ENCODE assay signal across 8 cellular contexts in genomic region chr15:68372291-68372811, GRCh38. TPM values are rescaled to one million over a fixed set of nuclear protein-coding genes. Genes with fewer than 3 reads are reported as not detected.
DNase-seq lines count a peak whose midpoint lies in the region; ATAC-seq and TF ChIP-seq lines count a peak whose summit lies in the region.

No MANE protein-coding gene starts in this region.

- WGBS in liver, result 88% methylated on average over 12 of the region's 12 CpGs

- H3K9me3 Mint-ChIP-seq in activated CD8-positive, alpha-beta T cell treated with anti-CD3 and anti-CD28 coated beads for 36 hours, result no peaks in the 10 kb centered on the region
- no peaks in the 10 kb centered on the region for H3K9me3 Mint-ChIP-seq in activated T-helper 2 cell treated with anti-CD3 and anti-CD28 coated beads, Interferon-gamma antibody, Interleukin-2, Interleukin-4, amounts not matched to agents 10 μg/mL and 5 μg/mL and 100 μg/mL, durations not matched to agents 14 hours and 24 hours and 36 hours

- no peak for TF ChIP-seq POLR2A in breast epithelium (IDR thresholded peaks at IDR 0.05)

- H3K36me3 ChIP-seq in breast epithelium, result no peaks in the 10 kb centered on the region
- no peaks in the 10 kb centered on the region for H3K36me3 ChIP-seq in liver (ENCODE audit: control insufficient read depth in 4 of 4, insufficient read depth in 3 of 4, low read depth in 1 of 4, low read length in 3 of 4)

- no peaks in the 10 kb centered on the region for H3K9me3 ChIP-seq in breast epithelium
- no peaks in the 10 kb centered on the region for H3K9me3 ChIP-seq in liver (ENCODE audit: control insufficient read depth in 4 of 4, low read length in 3 of 4)

- intact Hi-C loops in breast epithelium (cut with DNase I; ENCODE audit: low total_unique reads), result no loop called here
- intact Hi-C loops in activated CD8-positive, alpha-beta T cell treated with anti-CD3 and anti-CD28 coated beads for 36 hours (cut with micrococcal nuclease), result no loop called here
- intact Hi-C loops in activated T-helper 2 cell treated with anti-CD3 and anti-CD28 coated beads, Interferon-gamma antibody, Interleukin-2, Interleukin-4, amounts not matched to agents 10 μg/mL and 5 μg/mL and 100 μg/mL, durations not matched to agents 14 hours and 24 hours and 36 hours (cut with micrococcal nuclease), result no loop called here

- peak; percentile 19 to 59 for TF ChIP-seq RAD21 in liver (IDR thresholded peaks at IDR 0.05)

- H3K27me3 ChIP-seq in breast epithelium (no peaks in the 10 kb centered on the region), liver (ENCODE audit: control insufficient read depth in 4 of 4, insufficient read depth in 4 of 4, low read length in 3 of 4) (no peaks in the 10 kb centered on the region)

- CTCF ChIA-PET in activated CD8-positive, alpha-beta T cell treated with anti-CD3 and anti-CD28 coated beads for 36 hours (lab: Charles Lee), result no interaction called here

- DNase-seq in AG09319 (ENCODE audit: extremely low read depth, low read depth), result no peak
- peak; percentile 89 for DNase-seq in HT1080 (ENCODE audit: low read depth)
- DNase-seq in breast epithelium (ENCODE audit: low spot score in 2 of 2), result no peak
- DNase-seq in activated CD8-positive, alpha-beta T cell treated with anti-CD3 and anti-CD28 coated beads for 36 hours, result no peak
- DNase-seq in activated T-helper 2 cell treated with anti-CD3 and anti-CD28 coated beads, Interferon-gamma antibody, Interleukin-2, Interleukin-4, amounts not matched to agents 10 μg/mL and 5 μg/mL and 100 μg/mL, durations not matched to agents 14 hours and 24 hours and 36 hours (ENCODE audit: low spot score), result no peak

- TF ChIP-seq CTCF in AG09319 (IDR thresholded peaks at IDR 0.05; ENCODE audit: low read depth, low read length) (peak; percentile 41), breast epithelium (IDR thresholded peaks at IDR 0.05) (peak in 2 of 3 donors; percentile 17 to 32), liver (IDR thresholded peaks at IDR 0.05; ENCODE audit: low read depth, low read length, missing input control) (peak; percentile 40)
- no peak for TF ChIP-seq CTCF in activated CD8-positive, alpha-beta T cell treated with anti-CD3 and anti-CD28 coated beads for 36 hours (IDR thresholded peaks at IDR 0.05)

- H3K4me1 ChIP-seq in breast epithelium (no peaks in the 10 kb centered on the region), liver (ENCODE audit: control insufficient read depth in 4 of 4, insufficient read depth in 4 of 4, low read length in 3 of 4) (peaks cover 0 to 3% (median 0%) of the 10 kb centered on the region in 4 donors)

- no peak overlapping the region for H3K9ac ChIP-seq in liver (ENCODE audit: low read depth in 1 of 2, low read length in 2 of 2)

- H3K4me3 Mint-ChIP-seq in activated CD8-positive, alpha-beta T cell treated with anti-CD3 and anti-CD28 coated beads for 36 hours, result no peak overlapping the region
- H3K4me3 Mint-ChIP-seq in activated T-helper 2 cell treated with anti-CD3 and anti-CD28 coated beads, Interferon-gamma antibody, Interleukin-2, Interleukin-4, amounts not matched to agents 10 μg/mL and 5 μg/mL and 100 μg/mL, durations not matched to agents 14 hours and 24 hours and 36 hours (ENCODE audit: low read depth), result no peak overlapping the region

- peaks cover 1% of the 10 kb centered on the region for H3K27me3 Mint-ChIP-seq in activated CD8-positive, alpha-beta T cell treated with anti-CD3 and anti-CD28 coated beads for 36 hours
- H3K27me3 Mint-ChIP-seq in activated T-helper 2 cell treated with anti-CD3 and anti-CD28 coated beads, Interferon-gamma antibody, Interleukin-2, Interleukin-4, amounts not matched to agents 10 μg/mL and 5 μg/mL and 100 μg/mL, durations not matched to agents 14 hours and 24 hours and 36 hours (ENCODE audit: low read depth), result no peaks in the 10 kb centered on the region

- no peak overlapping the region for H3K27ac ChIP-seq in breast epithelium
- no peak overlapping the region for H3K27ac ChIP-seq in liver (ENCODE audit: low read depth in 1 of 2, low read length in 2 of 2)

- no peaks in the 10 kb centered on the region for H3K4me1 Mint-ChIP-seq in activated CD8-positive, alpha-beta T cell treated with anti-CD3 and anti-CD28 coated beads for 36 hours (ENCODE audit: low read depth)
- peaks cover 2% of the 10 kb centered on the region for H3K4me1 Mint-ChIP-seq in activated T-helper 2 cell treated with anti-CD3 and anti-CD28 coated beads, Interferon-gamma antibody, Interleukin-2, Interleukin-4, amounts not matched to agents 10 μg/mL and 5 μg/mL and 100 μg/mL, durations not matched to agents 14 hours and 24 hours and 36 hours (ENCODE audit: low read depth)

- ATAC-seq in GM19328 (IDR thresholded peaks at IDR 0.05; ENCODE audit: unreplicated experiment), result no peak
- ATAC-seq in activated CD8-positive, alpha-beta T cell treated with anti-CD3 and anti-CD28 coated beads for 36 hours, result no peak
- ATAC-seq in HG02885 (IDR thresholded peaks at IDR 0.05; ENCODE audit: poor library complexity, unreplicated experiment), result no peak

- POLR2A ChIA-PET in activated CD8-positive, alpha-beta T cell treated with anti-CD3 and anti-CD28 coated beads for 36 hours (lab: Charles Lee), result no interaction called here

- no peaks in the 10 kb centered on the region for H3K36me3 Mint-ChIP-seq in activated CD8-positive, alpha-beta T cell treated with anti-CD3 and anti-CD28 coated beads for 36 hours (ENCODE audit: low read depth)
- H3K36me3 Mint-ChIP-seq in activated T-helper 2 cell treated with anti-CD3 and anti-CD28 coated beads, Interferon-gamma antibody, Interleukin-2, Interleukin-4, amounts not matched to agents 10 μg/mL and 5 μg/mL and 100 μg/mL, durations not matched to agents 14 hours and 24 hours and 36 hours (ENCODE audit: low read depth), result no peaks in the 10 kb centered on the region

- H3K27ac Mint-ChIP-seq in activated CD8-positive, alpha-beta T cell treated with anti-CD3 and anti-CD28 coated beads for 36 hours, result no peak overlapping the region
- H3K27ac Mint-ChIP-seq in activated T-helper 2 cell treated with anti-CD3 and anti-CD28 coated beads, Interferon-gamma antibody, Interleukin-2, Interleukin-4, amounts not matched to agents 10 μg/mL and 5 μg/mL and 100 μg/mL, durations not matched to agents 14 hours and 24 hours and 36 hours, result no peak overlapping the region

- H3K4me3 ChIP-seq in breast epithelium (no peak overlapping the region), liver (ENCODE audit: low read depth in 1 of 3, low read length in 3 of 3) (no peak overlapping the region)

TF ChIP-seq in liver, 16 proteins besides CTCF, POLR2A, EP300 and RAD21:
- TF ChIP-seq GABPA (IDR thresholded peaks at IDR 0.05 in 1 of 2, conservative IDR thresholded peaks at IDR 0.05 in 1 of 2) (no peak), FOXA2 (IDR thresholded peaks at IDR 0.05) (no peak), TAF1 (conservative IDR thresholded peaks at IDR 0.05) (no peak), JUND (IDR thresholded peaks at IDR 0.05) (no peak), ZBTB33 (IDR thresholded peaks at IDR 0.05) (no peak), MAX (IDR thresholded peaks at IDR 0.05) (no peak), ATF3 (IDR thresholded peaks at IDR 0.05) (no peak), YY1 (IDR thresholded peaks at IDR 0.05) (no peak), NR2F2 (IDR thresholded peaks at IDR 0.05) (no peak), HNF4G (IDR thresholded peaks at IDR 0.05) (no peak), EGR1 (IDR thresholded peaks at IDR 0.05; ENCODE audit: low read depth in 2 of 2) (no peak)

RNA-seq across cellular contexts. Expression of gene ITGA11, which starts 59.6 kb away (rescaled TPM):
- 0.77 and 2.1 TPM in 2 replicates for total RNA-seq in HT1080 (2014; rRNA removed; shearing (Covaris generic))
- polyA plus RNA-seq in HT1080 (2015; cell fraction: cytosol; rRNA removed), result 4.6 and 5.2 TPM in 2 replicates
- 16.5 and 19.3 TPM in 2 replicates for polyA plus RNA-seq in HT1080 (2015; cell fraction: nucleus; rRNA removed)
- total RNA-seq in breast epithelium, result 1 to 10 TPM; 7.8 to 8.5 (median 7.9) TPM
- total RNA-seq in liver, result 1 to 10 TPM in 1 of 2 donors, under 1 TPM in 1; 0.92 to 1.0 TPM
- polyA plus RNA-seq in liver, result under 1 TPM; 0.32 to 0.42 TPM
- total RNA-seq in activated CD8-positive, alpha-beta T cell treated with anti-CD3 and anti-CD28 coated beads for 36 hours, result 1 to 10 TPM; 1.7 to 3.6 TPM
- 0.92 and 2.3 TPM in 2 replicates for total RNA-seq in activated T-helper 2 cell treated with anti-CD3 and anti-CD28 coated beads, Interferon-gamma antibody, Interleukin-2, Interleukin-4, amounts not matched to agents 10 μg/mL and 5 μg/mL and 100 μg/mL, durations not matched to agents 14 hours and 24 hours and 36 hours
